25 cellular contexts compared by ENCODE assay signal in genomic region chr7:28666144-28666543, GRCh38.
DNase-seq lines count a peak whose midpoint lies in the region; ATAC-seq, FAIRE-seq and TF ChIP-seq lines count a peak whose summit lies in the region.
"Had no signal": no experiment of that assay in that cellular context is flagged by ENCODE, and none has a peak within 500 bp of the region (broad histone marks: within the 10 kb centered on the region; RNA-seq: fewer than 3 reads in every experiment).

No MANE protein-coding gene starts in this region.

- no peaks in the 10 kb centered on the region for H3K9me1 ChIP-seq in keratinocyte (ENCODE audit: control insufficient read depth, extremely low read depth, insufficient read depth, low read length)

- peaks cover 17% of the 10 kb centered on the region for H3K27me3 Mint-ChIP-seq in activated T-helper 2 cell treated with anti-CD3 and anti-CD28 coated beads, Interferon-gamma antibody, Interleukin-2, Interleukin-4, amounts not matched to agents 10 μg/mL and 5 μg/mL and 100 μg/mL, durations not matched to agents 14 hours and 24 hours and 36 hours (ENCODE audit: low read depth)

- DNase-seq in GM23248: peak; percentile 78
- peak; percentile 60 for DNase-seq in M059J (ENCODE audit: low read depth)
- peak; percentile 35 for DNase-seq in astrocyte of the hippocampus (ENCODE audit: low read depth, low spot score)
- peak; percentile 83 for DNase-seq in keratinocyte (ENCODE audit: low read depth, low spot score)
- no peak for DNase-seq in activated T-helper 2 cell treated with anti-CD3 and anti-CD28 coated beads, Interferon-gamma antibody, Interleukin-2, Interleukin-4, amounts not matched to agents 10 μg/mL and 5 μg/mL and 100 μg/mL, durations not matched to agents 14 hours and 24 hours and 36 hours (ENCODE audit: low spot score)
- DNase-seq in inferior parietal cortex (ENCODE audit: extremely low spot score): no peak
- DNase-seq: activated CD4-positive, alpha-beta T cell treated with anti-CD3 and anti-CD28 coated beads, Interleukin-2, amount 10 ng/mL, durations not matched to agents 24 days and 14 days; body of pancreas; effector memory CD4-positive, alpha-beta T cell; esophagus squamous epithelium; head of caudate nucleus; Karpas-422; left ventricle myocardium superior; NCI-H1092; NCI-H2029 treated with DMSO at 0.1 percent for 48 hours; sigmoid colon; substantia nigra had no signal

- no peak overlapping the region for H3K27ac Mint-ChIP-seq in activated T-helper 2 cell treated with anti-CD3 and anti-CD28 coated beads, Interferon-gamma antibody, Interleukin-2, Interleukin-4, amounts not matched to agents 10 μg/mL and 5 μg/mL and 100 μg/mL, durations not matched to agents 14 hours and 24 hours and 36 hours
- H3K27ac Mint-ChIP-seq: activated CD4-positive, alpha-beta T cell treated with anti-CD3 and anti-CD28 coated beads, Interleukin-2, amount 10 ng/mL, durations not matched to agents 24 days and 14 days; activated naive CD4-positive, alpha-beta T cell treated with anti-CD3 and anti-CD28 coated beads, Interleukin-2, amount 50 U/mL, for 72 hours; CD14-positive monocyte; T-helper 1 cell treated with Interleukin-12 subunit alpha and Interleukin-12 subunit beta and Interleukin-4 antibody, amounts not matched to agents 30 μg/mL and 1 μg/mL, for 36 hours had no signal

- H3K4me1 Mint-ChIP-seq in activated T-helper 2 cell treated with anti-CD3 and anti-CD28 coated beads, Interferon-gamma antibody, Interleukin-2, Interleukin-4, amounts not matched to agents 10 μg/mL and 5 μg/mL and 100 μg/mL, durations not matched to agents 14 hours and 24 hours and 36 hours (ENCODE audit: low read depth): peaks cover 6% of the 10 kb centered on the region
- H3K4me1 Mint-ChIP-seq: activated CD4-positive, alpha-beta T cell treated with anti-CD3 and anti-CD28 coated beads, Interleukin-2, amount 10 ng/mL, durations not matched to agents 24 days and 14 days had no signal

- H3K36me3 ChIP-seq in GM23248 (ENCODE audit: low read depth) (no peaks in the 10 kb centered on the region), keratinocyte (ENCODE audit: control insufficient read depth in 2 of 2, extremely low read depth in 1 of 2, insufficient read depth in 2 of 2, low read length in 2 of 2) (no peaks in the 10 kb centered on the region)
- H3K36me3 ChIP-seq: esophagus squamous epithelium, sigmoid colon, SJSA1 had no signal

- H3K79me2 ChIP-seq in GM23248 (ENCODE audit: insufficient read depth): no peaks in the 10 kb centered on the region
- H3K79me2 ChIP-seq in keratinocyte (ENCODE audit: control insufficient read depth, insufficient read depth, low read length): no peaks in the 10 kb centered on the region

- dilution Hi-C loops in keratinocyte (cut with MboI; ENCODE audit: extremely low pct_ligation_motif_present, low sequenced_read_pairs): no loop called here

- H3K4me1 ChIP-seq in GM23248 (ENCODE audit: insufficient read depth) (peaks cover 6% of the 10 kb centered on the region; the same call in 1 of the 2 replicates), keratinocyte (ENCODE audit: control insufficient read depth, extremely low read depth, insufficient read depth, low read length) (peaks cover 20% of the 10 kb centered on the region)
- H3K4me1 ChIP-seq: body of pancreas, SJSA1 had no signal

- no peaks in the 10 kb centered on the region for H3K27me3 ChIP-seq in GM23248 (replicated peaks; ENCODE audit: insufficient read depth)
- H3K27me3 ChIP-seq in keratinocyte (ENCODE audit: control insufficient read depth, extremely low read depth, insufficient read depth, low read length): no peaks in the 10 kb centered on the region
- H3K27me3 ChIP-seq: body of pancreas, sigmoid colon, SJSA1 had no signal

- H3K36me3 Mint-ChIP-seq in activated T-helper 2 cell treated with anti-CD3 and anti-CD28 coated beads, Interferon-gamma antibody, Interleukin-2, Interleukin-4, amounts not matched to agents 10 μg/mL and 5 μg/mL and 100 μg/mL, durations not matched to agents 14 hours and 24 hours and 36 hours (ENCODE audit: low read depth): no peaks in the 10 kb centered on the region
- H3K36me3 Mint-ChIP-seq: CD14-positive monocyte had no signal

- H3K9me3 ChIP-seq in GM23248 (ENCODE audit: low read depth) (no peaks in the 10 kb centered on the region), keratinocyte (ENCODE audit: control insufficient read depth, low read depth, low read length) (no peaks in the 10 kb centered on the region)
- H3K9me3 ChIP-seq: body of pancreas, esophagus squamous epithelium, sigmoid colon, SJSA1 had no signal

- H3K4me3 ChIP-seq in GM23248: no peak overlapping the region
- H3K4me3 ChIP-seq in keratinocyte (ENCODE audit: control insufficient read depth in 2 of 3, extremely low read depth in 1 of 3, insufficient read depth in 2 of 3, low read depth in 1 of 3, low read length in 3 of 3): no peak overlapping the region
- H3K4me3 ChIP-seq: body of pancreas, esophagus squamous epithelium, sigmoid colon, SJSA1 had no signal

- peak; percentile 96 for FAIRE-seq in keratinocyte (lab: Jason Lieb, UNC)
- FAIRE-seq: G401.6 had no signal

- 51 to 59% methylated on average over 2 of the region's 2 CpGs for WGBS in GM23248 (ENCODE audit: low coverage in 1 of 2, low lambda C conversion rate in 2 of 2, missing lambda C conversion rate in 2 of 2), 2 experiments

- H3K9ac ChIP-seq in GM23248 (no peak overlapping the region), keratinocyte (ENCODE audit: control insufficient read depth, extremely low read depth, insufficient read depth, low read length) (no peak overlapping the region)

- no peak for TF ChIP-seq CTCF in keratinocyte (optimal IDR thresholded peaks at IDR 0.05 in 1 of 3, IDR thresholded peaks at IDR 0.05 in 1 of 3, conservative IDR thresholded peaks at IDR 0.05 in 1 of 3; ENCODE audit: extremely low read depth in 1 of 3, insufficient read depth in 2 of 3, low read length in 3 of 3)

- H3K4me2 ChIP-seq in GM23248 (ENCODE audit: unreplicated experiment) (no peak overlapping the region), keratinocyte (ENCODE audit: control insufficient read depth, extremely low read depth, insufficient read depth, low read depth, low read length) (peak overlapping the region; percentile 2)

- in situ Hi-C loops in GM23248 (cut with MboI): no loop called here

- H4K20me1 ChIP-seq in GM23248 (ENCODE audit: insufficient read depth) (no peaks in the 10 kb centered on the region), keratinocyte (ENCODE audit: control insufficient read depth, extremely low read depth, insufficient read depth, low read length) (no peaks in the 10 kb centered on the region)

- no peak overlapping the region for H3K4me3 Mint-ChIP-seq in activated T-helper 2 cell treated with anti-CD3 and anti-CD28 coated beads, Interferon-gamma antibody, Interleukin-2, Interleukin-4, amounts not matched to agents 10 μg/mL and 5 μg/mL and 100 μg/mL, durations not matched to agents 14 hours and 24 hours and 36 hours (ENCODE audit: low read depth)
- H3K4me3 Mint-ChIP-seq: activated CD4-positive, alpha-beta T cell treated with anti-CD3 and anti-CD28 coated beads, Interleukin-2, amount 10 ng/mL, durations not matched to agents 24 days and 14 days; CD14-positive monocyte; nephron; T-helper 1 cell treated with Interleukin-12 subunit alpha and Interleukin-12 subunit beta and Interleukin-4 antibody, amounts not matched to agents 30 μg/mL and 1 μg/mL, for 36 hours had no signal

- no peaks in the 10 kb centered on the region for H3K9me2 ChIP-seq in GM23248 (ENCODE audit: insufficient read depth)

- intact Hi-C loops in activated T-helper 2 cell treated with anti-CD3 and anti-CD28 coated beads, Interferon-gamma antibody, Interleukin-2, Interleukin-4, amounts not matched to agents 10 μg/mL and 5 μg/mL and 100 μg/mL, durations not matched to agents 14 hours and 24 hours and 36 hours (cut with micrococcal nuclease): no loop called here

- peaks cover 13% of the 10 kb centered on the region for H3F3A ChIP-seq in GM23248 (ENCODE audit: insufficient read depth)

- no peak for ATAC-seq in HG02884 (IDR thresholded peaks at IDR 0.05; ENCODE audit: unreplicated experiment)
- ATAC-seq: body of pancreas, left ventricle myocardium superior had no signal

- peaks cover 8% of the 10 kb centered on the region for H3K9me3 Mint-ChIP-seq in activated T-helper 2 cell treated with anti-CD3 and anti-CD28 coated beads, Interferon-gamma antibody, Interleukin-2, Interleukin-4, amounts not matched to agents 10 μg/mL and 5 μg/mL and 100 μg/mL, durations not matched to agents 14 hours and 24 hours and 36 hours

- H3K27ac ChIP-seq in GM23248 (no peak overlapping the region), keratinocyte (ENCODE audit: control insufficient read depth, insufficient read depth, low read length) (peak overlapping the region; percentile 47)
- H3K27ac ChIP-seq: body of pancreas, esophagus squamous epithelium, sigmoid colon, SJSA1, VCaP had no signal

- H2AFZ ChIP-seq in GM23248: no peak overlapping the region
- no peak overlapping the region for H2AFZ ChIP-seq in keratinocyte (ENCODE audit: control insufficient read depth, low read length)

Comparison
In these comparisons a context has a peak if more than half of its experiments do, and no peak if none do; other contexts are left out.
1. DNase-seq: peak in GM23248 (single experiment), M059J (single experiment), astrocyte of the hippocampus (single experiment) and keratinocyte (single experiment); none in activated T-helper 2 cell treated with anti-CD3 and anti-CD28 coated beads, Interferon-gamma antibody, Interleukin-2, Interleukin-4, amounts not matched to agents 10 μg/mL and 5 μg/mL and 100 μg/mL, durations not matched to agents 14 hours and 24 hours and 36 hours (single experiment) and inferior parietal cortex (single experiment).